In the genomic region with DNA sequence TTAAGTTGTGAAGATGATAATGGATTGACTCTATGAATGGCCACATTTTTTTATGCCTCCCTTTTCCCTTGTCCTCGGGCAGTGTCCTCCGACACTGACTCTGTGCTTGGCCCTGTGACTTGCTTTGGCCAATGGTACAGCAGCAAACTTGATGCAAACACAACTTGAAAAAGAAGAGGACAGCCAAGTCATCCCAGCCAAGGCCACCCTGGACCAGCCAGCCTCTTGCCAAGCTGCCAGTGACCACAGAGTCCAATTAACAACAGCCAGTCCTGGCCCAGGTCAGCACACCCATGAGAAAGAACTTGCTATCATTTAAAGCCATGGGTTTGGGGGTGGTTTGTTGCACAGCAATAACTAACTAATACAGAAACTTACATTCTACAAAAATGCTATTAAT, we compare ENCODE assay signal across 34 cellular contexts.
"Had no signal": no experiment of that assay in that cellular context is flagged by ENCODE, and none has a peak within 500 bp of the region (broad histone marks: within the 10 kb centered on the region; RNA-seq: fewer than 3 reads in every experiment).

No MANE protein-coding gene starts in this region.

- H3K9me3 Mint-ChIP-seq: activated B cell treated with CpG ODN at 0.5 μM for 24 hours; activated CD4-positive, alpha-beta memory T cell treated with anti-CD3 and anti-CD28 coated beads for 36 hours; activated CD4-positive, alpha-beta T cell treated with anti-CD3 and anti-CD28 coated beads, Interleukin-2, amount 10 ng/mL, durations not matched to agents 24 days and 14 days; activated CD8-positive, alpha-beta T cell treated with anti-CD3 and anti-CD28 coated beads for 36 hours; activated naive CD4-positive, alpha-beta T cell treated with anti-CD3 and anti-CD28 coated beads for 36 hours; activated naive CD4-positive, alpha-beta T cell treated with anti-CD3 and anti-CD28 coated beads, Interleukin-2, amount 50 U/mL, for 72 hours; activated naive CD8-positive, alpha-beta T cell treated with anti-CD3 and anti-CD28 coated beads for 36 hours; activated T-cell treated with anti-CD3 and anti-CD28 coated beads, Interleukin-2, amount 50 U/mL, for 4 hours; activated T-cell treated with anti-CD3 and anti-CD28 coated beads, Interleukin-2, amount 50 U/mL, for 72 hours; activated T-helper 1 cell treated with anti-CD3 and anti-CD28 coated beads, Interleukin-12 subunit alpha, Interleukin-12 subunit beta, Interleukin-2, Interleukin-4 antibody, amounts not matched to agents 30 ng/mL and 10 ng/mL and 1 ng/mL, durations not matched to agents 14 hours and 24 hours and 36 hours; activated T-helper 17 cell treated with anti-CD3 and anti-CD28 coated beads, Interleukin-2, amount 50 U/mL, for 72 hours; T-helper 2 cell treated with Interferon-gamma antibody and Interleukin-4, amounts not matched to agents 5 μg/mL and 100 μg/mL, for 36 hours had no signal

- H3K36me3 ChIP-seq: ascending aorta had no signal

- H3K27ac ChIP-seq: ascending aorta, VCaP had no signal

- ATAC-seq: activated CD8-positive, alpha-beta T cell treated with anti-CD3 and anti-CD28 coated beads for 36 hours; activated naive CD4-positive, alpha-beta T cell treated with anti-CD3 and anti-CD28 coated beads, Interleukin-2, amount 50 U/mL, for 72 hours; activated T-cell treated with anti-CD3 and anti-CD28 coated beads, Interleukin-2, amount 50 U/mL, for 4 hours; activated T-cell treated with anti-CD3 and anti-CD28 coated beads, Interleukin-2, amount 50 U/mL, for 72 hours; activated T-helper 17 cell treated with anti-CD3 and anti-CD28 coated beads, Interleukin-2, amount 50 U/mL, for 72 hours had no signal

- H3K4me3 ChIP-seq: ascending aorta had no signal

- DNase-seq: activated B cell treated with CpG ODN at 0.5 μM for 24 hours; activated CD4-positive, alpha-beta memory T cell treated with anti-CD3 and anti-CD28 coated beads for 36 hours; activated CD4-positive, alpha-beta T cell treated with anti-CD3 and anti-CD28 coated beads for 4 hours; activated CD4-positive, alpha-beta T cell treated with anti-CD3 and anti-CD28 coated beads, Interleukin-2, amount 10 ng/mL, durations not matched to agents 24 days and 14 days; activated CD4-positive, alpha-beta T cell treated with anti-CD3 and anti-CD28 coated beads, Interleukin-2, amount 50 U/mL, for 1 hour; activated CD4-positive, alpha-beta T cell treated with anti-CD3 and anti-CD28 coated beads, Interleukin-2, amount 50 U/mL, for 4 hours; activated CD4-positive, CD25-positive, alpha-beta regulatory T cell treated with anti-CD3 and anti-CD28 coated beads, Interleukin-2, amount 50 U/mL, for 72 hours; activated CD8-positive, alpha-beta memory T cell treated with anti-CD3 and anti-CD28 coated beads, Interleukin-2, amount 50 U/mL, for 4 hours; activated CD8-positive, alpha-beta T cell treated with anti-CD3 and anti-CD28 coated beads for 36 hours; activated effector memory CD4-positive, alpha-beta T cell treated with anti-CD3 and anti-CD28 coated beads, Interleukin-2, amount 50 U/mL, for 16 hours; activated gamma-delta T cell treated with Interleukin-2 at 50 U/mL for 16 hours; activated naive CD4-positive, alpha-beta T cell; activated naive CD4-positive, alpha-beta T cell treated with anti-CD3 and anti-CD28 coated beads for 36 hours; activated naive CD4-positive, alpha-beta T cell treated with anti-CD3 and anti-CD28 coated beads, Interleukin-2, amount 50 U/mL, for 16 hours; activated naive CD8-positive, alpha-beta T cell treated with anti-CD3 and anti-CD28 coated beads for 36 hours; activated T-cell treated with anti-CD3 and anti-CD28 coated beads for 4 hours; activated T-cell treated with anti-CD3 and anti-CD28 coated beads, Interleukin-2, amount 50 U/mL, for 1 hour; activated T-cell treated with anti-CD3 and anti-CD28 coated beads, Interleukin-2, amount 50 U/mL, for 4 hours; activated T-cell treated with anti-CD3 and anti-CD28 coated beads, Interleukin-2, amount 50 U/mL, for 72 hours; central memory CD4-positive, alpha-beta T cell; SW 1271; T-helper 1 cell; T-helper 2 cell; T-helper 9 cell had no signal

- H3K27ac Mint-ChIP-seq: activated B cell treated with CpG ODN at 0.5 μM for 24 hours; activated CD4-positive, alpha-beta memory T cell treated with anti-CD3 and anti-CD28 coated beads for 36 hours; activated CD4-positive, alpha-beta T cell treated with anti-CD3 and anti-CD28 coated beads, Interleukin-2, amount 10 ng/mL, durations not matched to agents 24 days and 14 days; activated CD8-positive, alpha-beta T cell treated with anti-CD3 and anti-CD28 coated beads for 36 hours; activated naive CD4-positive, alpha-beta T cell treated with anti-CD3 and anti-CD28 coated beads for 36 hours; activated naive CD4-positive, alpha-beta T cell treated with anti-CD3 and anti-CD28 coated beads, Interleukin-2, amount 50 U/mL, for 72 hours; activated naive CD8-positive, alpha-beta T cell treated with anti-CD3 and anti-CD28 coated beads for 36 hours; activated T-cell treated with anti-CD3 and anti-CD28 coated beads, Interleukin-2, amount 50 U/mL, for 72 hours; activated T-helper 1 cell treated with anti-CD3 and anti-CD28 coated beads, Interleukin-12 subunit alpha, Interleukin-12 subunit beta, Interleukin-2, Interleukin-4 antibody, amounts not matched to agents 30 ng/mL and 10 ng/mL and 1 ng/mL, durations not matched to agents 14 hours and 24 hours and 36 hours; activated T-helper 17 cell treated with anti-CD3 and anti-CD28 coated beads, Interleukin-2, amount 50 U/mL, for 72 hours; T-helper 1 cell treated with Interleukin-12 subunit alpha and Interleukin-12 subunit beta and Interleukin-4 antibody, amounts not matched to agents 30 μg/mL and 1 μg/mL, for 36 hours; T-helper 2 cell treated with Interferon-gamma antibody and Interleukin-4, amounts not matched to agents 5 μg/mL and 100 μg/mL, for 36 hours had no signal

- H3K4me3 Mint-ChIP-seq: activated B cell treated with CpG ODN at 0.5 μM for 24 hours; activated CD4-positive, alpha-beta memory T cell treated with anti-CD3 and anti-CD28 coated beads for 36 hours; activated CD4-positive, alpha-beta T cell treated with anti-CD3 and anti-CD28 coated beads, Interleukin-2, amount 10 ng/mL, durations not matched to agents 24 days and 14 days; activated CD8-positive, alpha-beta T cell treated with anti-CD3 and anti-CD28 coated beads for 36 hours; activated naive CD4-positive, alpha-beta T cell treated with anti-CD3 and anti-CD28 coated beads for 36 hours; activated naive CD8-positive, alpha-beta T cell treated with anti-CD3 and anti-CD28 coated beads for 36 hours; activated T-cell treated with anti-CD3 and anti-CD28 coated beads, Interleukin-2, amount 50 U/mL, for 4 hours; activated T-cell treated with anti-CD3 and anti-CD28 coated beads, Interleukin-2, amount 50 U/mL, for 72 hours; activated T-helper 1 cell treated with anti-CD3 and anti-CD28 coated beads, Interleukin-12 subunit alpha, Interleukin-12 subunit beta, Interleukin-2, Interleukin-4 antibody, amounts not matched to agents 30 ng/mL and 10 ng/mL and 1 ng/mL, durations not matched to agents 14 hours and 24 hours and 36 hours; activated T-helper 17 cell treated with anti-CD3 and anti-CD28 coated beads, Interleukin-2, amount 50 U/mL, for 72 hours; brain; T-helper 1 cell treated with Interleukin-12 subunit alpha and Interleukin-12 subunit beta and Interleukin-4 antibody, amounts not matched to agents 30 μg/mL and 1 μg/mL, for 36 hours; T-helper 2 cell treated with Interferon-gamma antibody and Interleukin-4, amounts not matched to agents 5 μg/mL and 100 μg/mL, for 36 hours had no signal

- H3K9me3 ChIP-seq: ascending aorta had no signal

- H3K27me3 Mint-ChIP-seq: activated naive CD8-positive, alpha-beta T cell treated with anti-CD3 and anti-CD28 coated beads for 36 hours; activated T-helper 17 cell treated with anti-CD3 and anti-CD28 coated beads, Interleukin-2, amount 50 U/mL, for 72 hours had no signal

- H3K4me1 Mint-ChIP-seq: activated B cell treated with CpG ODN at 0.5 μM for 24 hours; activated CD4-positive, alpha-beta T cell treated with anti-CD3 and anti-CD28 coated beads, Interleukin-2, amount 10 ng/mL, durations not matched to agents 24 days and 14 days; activated T-helper 17 cell treated with anti-CD3 and anti-CD28 coated beads, Interleukin-2, amount 50 U/mL, for 72 hours had no signal

- FAIRE-seq: bronchial epithelial cell, TTC549 had no signal

- H3K27me3 ChIP-seq: ascending aorta had no signal

- H3K36me3 Mint-ChIP-seq: activated CD4-positive, alpha-beta memory T cell treated with anti-CD3 and anti-CD28 coated beads for 36 hours; activated naive CD4-positive, alpha-beta T cell treated with anti-CD3 and anti-CD28 coated beads, Interleukin-2, amount 50 U/mL, for 72 hours; activated naive CD8-positive, alpha-beta T cell treated with anti-CD3 and anti-CD28 coated beads for 36 hours; brain had no signal
